8 cellular contexts compared by ENCODE assay signal in genomic region chr9:35646583-35647265, GRCh38. TPM values are rescaled to one million over a fixed set of nuclear protein-coding genes. Genes with fewer than 3 reads are reported as not detected.
DNase-seq lines count a peak whose midpoint lies in the region; ATAC-seq and TF ChIP-seq lines count a peak whose summit lies in the region.

No MANE protein-coding gene starts in this region.

- no peaks in the 10 kb centered on the region for H3K9me3 ChIP-seq in CD8-positive, alpha-beta T cell (ENCODE audit: low read length)
- H3K9me3 ChIP-seq in lower lobe of right lung = no peaks in the 10 kb centered on the region

- H3K36me3 Mint-ChIP-seq in CD8-positive, alpha-beta T cell = peaks cover 20% of the 10 kb centered on the region

- H3K9me3 Mint-ChIP-seq in CD8-positive, alpha-beta T cell = no peaks in the 10 kb centered on the region

- CTCF ChIA-PET in CD8-positive, alpha-beta T cell (lab: Charles Lee) = interaction anchor here (0.7 to 7.8 kb wide), 24 partner anchors 8 to 236 kb away, joined by 3 to 135 read pairs (median 6); partner anchors contain the start of genes ARHGEF39, CCDC107, CD72 and CREB3

- H3K27me3 Mint-ChIP-seq in CD8-positive, alpha-beta T cell (ENCODE audit: low read depth) = no peaks in the 10 kb centered on the region

- H3K4me1 ChIP-seq in CD8-positive, alpha-beta T cell (ENCODE audit: insufficient read depth, low read length) = peaks cover 55% of the 10 kb centered on the region
- peaks cover 40% of the 10 kb centered on the region for H3K4me1 ChIP-seq in lower lobe of right lung

- H3K27ac Mint-ChIP-seq in CD8-positive, alpha-beta T cell = peak overlapping the region; percentile 95

- peak overlapping the region; percentile 93 for H3K4me3 Mint-ChIP-seq in CD8-positive, alpha-beta T cell

- peak; percentile 86 for ATAC-seq in CD8-positive, alpha-beta T cell
- peak; percentile 61 for ATAC-seq in GM19438 (IDR thresholded peaks at IDR 0.05; ENCODE audit: low read depth, unreplicated experiment)
- ATAC-seq in HG03565 (IDR thresholded peaks at IDR 0.05; ENCODE audit: unreplicated experiment) = peak; percentile 75
- ATAC-seq in lower lobe of right lung = peak; percentile 98

- no peaks in the 10 kb centered on the region for H3K27me3 ChIP-seq in CD8-positive, alpha-beta T cell (ENCODE audit: insufficient read depth, low read length)
- H3K27me3 ChIP-seq in dorsolateral prefrontal cortex (no peaks in the 10 kb centered on the region), lower lobe of right lung (ENCODE audit: low read depth) (no peaks in the 10 kb centered on the region)

- peak overlapping the region; percentile 67 for H3K27ac ChIP-seq in CD8-positive, alpha-beta T cell (ENCODE audit: low read depth, low read length)
- H3K27ac ChIP-seq in dorsolateral prefrontal cortex (peak overlapping the region; percentile 54 to 96 (median 86)), lower lobe of right lung (peak overlapping the region; percentile 90)

- H3K4me1 Mint-ChIP-seq in CD8-positive, alpha-beta T cell (ENCODE audit: low read depth) = peaks cover 61% of the 10 kb centered on the region

- POLR2A ChIA-PET in CD8-positive, alpha-beta T cell (lab: Charles Lee) = interaction anchor here (0.6 to 7.3 kb wide), 25 partner anchors 11 to 544 kb away, joined by 3 to 112 read pairs (median 4); partner anchors contain the start of genes ARHGEF39, CCDC107, CD72 and CLTA

- peak overlapping the region; percentile 71 for H3K4me3 ChIP-seq in CD8-positive, alpha-beta T cell (ENCODE audit: low read depth, low read length)
- H3K4me3 ChIP-seq in dorsolateral prefrontal cortex (peak overlapping the region; percentile 47 to 90 (median 73)), lower lobe of right lung (peak overlapping the region; percentile 68)

- intact Hi-C loops in CD8-positive, alpha-beta T cell (cut with DNase I, micrococcal nuclease) = loop anchor here (1.0 to 5.0 kb wide), 11 partner anchors 11 to 549 kb away; partner anchors contain the start of genes CREB3 (in 2 of the 2), HINT2 (in 2 of the 2), TLN1 (in 2 of the 2) and CCDC107 (in 1 of the 2)
- intact Hi-C loops in dorsolateral prefrontal cortex (cut with DNase I) = loop anchor here (2.0 to 5.0 kb wide), 3 partner anchors 42 to 166 kb away; partner anchors contain the start of genes CREB3 (in 2 of the 2), TLN1 (in 2 of the 2), SPAG8 (in 1 of the 2) and TESK1 (in 1 of the 2)
- intact Hi-C loops in lower lobe of right lung (cut with DNase I) = no loop called here

- DNase-seq in CD8-positive, alpha-beta T cell = peak; percentile 85 to 95 (median 89)
- DNase-seq in NCI-H748 treated with DMSO at 0.1 percent for 48 hours (lab: John Stamatoyannopoulos, UW) (peak; percentile 81), dorsolateral prefrontal cortex (peak; percentile 84 to 94 (median 90)), lower lobe of right lung (peak; percentile 96)
- DNase-seq in activated CD4-positive, alpha-beta T cell treated with anti-CD3 and anti-CD28 coated beads, Interleukin-2, amount 50 U/mL, for 48 hours = peak; percentile 91 to 93
- DNase-seq in stimulated activated CD4-positive, alpha-beta T cell treated with anti-CD3 and anti-CD28 coated beads, TNF-alpha, amount 100 ng/mL, for 1 hour (ENCODE audit: low read depth in 3 of 3, low spot score in 1 of 3) = peak; percentile 72 to 91 (median 85)

- TF ChIP-seq CTCF in CD8-positive, alpha-beta T cell (IDR thresholded peaks at IDR 0.05) = peak; percentile 77
- peak; percentile 79 to 99 (median 97) for TF ChIP-seq CTCF in dorsolateral prefrontal cortex (IDR thresholded peaks at IDR 0.05 in 54 of 56, conservative IDR thresholded peaks at IDR 0.05 in 2 of 56; ENCODE audit: low read depth in 1 of 56, partially characterized antibody in 56 of 56)
- TF ChIP-seq CTCF in lower lobe of right lung (IDR thresholded peaks at IDR 0.05) = peak; percentile 98

- no peaks in the 10 kb centered on the region for H3K36me3 ChIP-seq in CD8-positive, alpha-beta T cell (ENCODE audit: insufficient read depth, low read length)
- no peaks in the 10 kb centered on the region for H3K36me3 ChIP-seq in lower lobe of right lung

RNA-seq across cellular contexts. Expression of gene SIT1, which starts 4.0 kb away (rescaled TPM):
- 10 to 100 TPM; 11.0 to 11.6 TPM for total RNA-seq in CD8-positive, alpha-beta T cell
- under 1 TPM in 5 of 120 experiments, not detected in 115; 0.38 to 0.64 (median 0.43) TPM for total RNA-seq in dorsolateral prefrontal cortex
- 1.5 TPM for total RNA-seq in lower lobe of right lung

RNA-seq across cellular contexts. Expression of gene RMRP, which starts 11.1 kb away (rescaled TPM):
- over 10,000 TPM; 22,073 to 26,359 TPM for total RNA-seq in CD8-positive, alpha-beta T cell
- total RNA-seq in dorsolateral prefrontal cortex (1,000 to 10,000 TPM in 119 of 120 experiments, 100 to 1,000 TPM in 1; 532 to 8,708 (median 3,979) TPM), lower lobe of right lung (24,340 TPM)

RNA-seq across cellular contexts. Expression of gene CCDC107, which starts 11.4 kb away (rescaled TPM):
- total RNA-seq in CD8-positive, alpha-beta T cell = 1 to 10 TPM; 7.4 to 9.1 TPM
- total RNA-seq in dorsolateral prefrontal cortex = 10 to 100 TPM; 11.4 to 26.1 (median 18.2) TPM
- 28.9 TPM for total RNA-seq in lower lobe of right lung

RNA-seq across cellular contexts. Expression of gene ARHGEF39, which starts 18.3 kb away (rescaled TPM):
- total RNA-seq in CD8-positive, alpha-beta T cell = under 1 TPM; 0.25 to 0.35 TPM
- total RNA-seq in dorsolateral prefrontal cortex (1 to 10 TPM in 16 of 120 experiments, under 1 TPM in 69, not detected in 35; 0.11 to 2.3 (median 0.57) TPM), lower lobe of right lung (1.2 TPM)

RNA-seq across cellular contexts. Expression of gene CA9, which starts 27.0 kb away (rescaled TPM):
- not detected for total RNA-seq in CD8-positive, alpha-beta T cell
- total RNA-seq in dorsolateral prefrontal cortex = 1 to 10 TPM in 19 of 120 experiments, under 1 TPM in 31, not detected in 70; 0.34 to 6.1 (median 0.82) TPM
- not detected for total RNA-seq in lower lobe of right lung

Comparison
In these comparisons a context has a peak if more than half of its experiments do, and no peak if none do; other contexts are left out.
1. Peak in every context shown above with its lines: DNase-seq, ATAC-seq, H3K4me3 ChIP-seq and H3K27ac ChIP-seq.